In genomic region chr1:211752951-211753486, GRCh38 we compare ENCODE assay signal across 17 cellular contexts.
DNase-seq lines count a peak whose midpoint lies in the region; ATAC-seq and TF ChIP-seq lines count a peak whose summit lies in the region.
"Had no signal": no experiment of that assay in that cellular context is flagged by ENCODE, and none has a peak within 500 bp of the region (broad histone marks: within the 10 kb centered on the region; RNA-seq: fewer than 3 reads in every experiment).

No MANE protein-coding gene starts in this region.

- TF ChIP-seq CTCF in cardiac muscle cell (IDR thresholded peaks at IDR 0.05; ENCODE audit: low read depth, low read length) (no peak), right atrium auricular region (IDR thresholded peaks at IDR 0.05) (no peak), WERI-Rb-1 (IDR thresholded peaks at IDR 0.05; ENCODE audit: low read depth, low read length) (no peak), hepatocyte (IDR thresholded peaks at IDR 0.05; ENCODE audit: poor library complexity) (no peak)

- peaks cover 51% of the 10 kb centered on the region for H3K4me1 ChIP-seq in cardiac muscle cell (ENCODE audit: low read depth)
- peaks cover 0 to 5% of the 10 kb centered on the region in 2 donors for H3K4me1 ChIP-seq in right atrium auricular region
- H3K4me1 ChIP-seq in hepatocyte (ENCODE audit: insufficient read depth) = peaks cover 30% of the 10 kb centered on the region
- H3K4me1 ChIP-seq in SJCRH30 = peaks cover 4% of the 10 kb centered on the region; the same call in 1 of the 2 replicates
- H3K4me1 ChIP-seq: BLaER1, upper lobe of right lung had no signal

- H3K27me3 ChIP-seq in cardiac muscle cell (no peaks in the 10 kb centered on the region), right atrium auricular region (no peaks in the 10 kb centered on the region), WERI-Rb-1 (ENCODE audit: insufficient read depth, low read depth, severe bottlenecking) (no peaks in the 10 kb centered on the region), hepatocyte (no peaks in the 10 kb centered on the region), SJCRH30 (no peaks in the 10 kb centered on the region)
- H3K27me3 ChIP-seq: BLaER1, upper lobe of right lung had no signal

- peak in 1 of 2 donors; percentile 9 for DNase-seq in cardiac muscle cell (ENCODE audit: low read depth in 1 of 2, low spot score in 1 of 2)
- no peak for DNase-seq in right atrium auricular region (ENCODE audit: low spot score)
- DNase-seq in WERI-Rb-1 = no peak
- no peak for DNase-seq in hepatocyte (ENCODE audit: low spot score)
- no peak for DNase-seq in NCI-H526 treated with DMSO at 0.1 percent for 48 hours (lab: John Stamatoyannopoulos, UW)
- DNase-seq in SJCRH30 = no peak
- DNase-seq: activated CD4-positive, alpha-beta T cell treated with anti-CD3 and anti-CD28 coated beads, Interleukin-2, amount 10 ng/mL, durations not matched to agents 7 days and 5 days; activated CD8-positive, alpha-beta memory T cell treated with anti-CD3 and anti-CD28 coated beads, Interleukin-2, amount 50 U/mL, for 4 hours; activated effector memory CD4-positive, alpha-beta T cell treated with anti-CD3 and anti-CD28 coated beads, Interleukin-2, amount 50 U/mL, for 16 hours; NCI-H1694 treated with DMSO at 0.1 percent for 48 hours; NCI-H345; upper lobe of right lung had no signal

- no peak overlapping the region for H2AFZ ChIP-seq in hepatocyte

- H3K9me3 ChIP-seq in cardiac muscle cell (ENCODE audit: low read depth) (no peaks in the 10 kb centered on the region), right atrium auricular region (peaks cover 0 to 2% of the 10 kb centered on the region in 2 donors), WERI-Rb-1 (ENCODE audit: severe bottlenecking) (peaks cover 4% of the 10 kb centered on the region), hepatocyte (ENCODE audit: low read depth) (no peaks in the 10 kb centered on the region), SJCRH30 (replicated peaks) (no peaks in the 10 kb centered on the region)
- H3K9me3 ChIP-seq: upper lobe of right lung had no signal

- 17% methylated on average over 2 of the region's 2 CpGs for WGBS in hepatocyte (ENCODE audit: low lambda C conversion rate, missing lambda C conversion rate)

- peak overlapping the region; percentile 73 for H3K27ac ChIP-seq in cardiac muscle cell
- H3K27ac ChIP-seq in right atrium auricular region = no peak overlapping the region
- peak overlapping the region; percentile 51 for H3K27ac ChIP-seq in WERI-Rb-1
- peak overlapping the region; percentile 53 for H3K27ac ChIP-seq in hepatocyte
- H3K27ac ChIP-seq in SJCRH30 = no peak overlapping the region
- H3K27ac ChIP-seq: BLaER1, RWPE1, upper lobe of right lung had no signal

- ATAC-seq in HG03565 (IDR thresholded peaks at IDR 0.05; ENCODE audit: unreplicated experiment) = no peak
- no peak for ATAC-seq in HG03457 (IDR thresholded peaks at IDR 0.05; ENCODE audit: unreplicated experiment)
- ATAC-seq: left lobe of liver, upper lobe of right lung had no signal

- H3K4me3 ChIP-seq in cardiac muscle cell (peak overlapping the region; percentile 6), right atrium auricular region (no peak overlapping the region), WERI-Rb-1 (ENCODE audit: low read depth, low read length) (no peak overlapping the region), hepatocyte (no peak overlapping the region), SJCRH30 (no peak overlapping the region)
- H3K4me3 ChIP-seq: BLaER1, upper lobe of right lung had no signal

- H3K36me3 ChIP-seq in cardiac muscle cell (no peaks in the 10 kb centered on the region), right atrium auricular region (peaks cover 28% of the 10 kb centered on the region), WERI-Rb-1 (peaks cover 26% of the 10 kb centered on the region), hepatocyte (replicated peaks; ENCODE audit: insufficient read depth, low read depth) (no peaks in the 10 kb centered on the region), SJCRH30 (peaks cover 19% of the 10 kb centered on the region)

- no peaks in the 10 kb centered on the region for H3K79me2 ChIP-seq in hepatocyte

- H3K4me2 ChIP-seq in hepatocyte = no peak overlapping the region
- H3K4me2 ChIP-seq: BLaER1 had no signal

- no peaks in the 10 kb centered on the region for H3K9me2 ChIP-seq in hepatocyte (replicated peaks; ENCODE audit: insufficient read depth)

- H4K20me1 ChIP-seq in hepatocyte (ENCODE audit: insufficient read depth, poor library complexity, severe bottlenecking) = no peaks in the 10 kb centered on the region
- H4K20me1 ChIP-seq: BLaER1 had no signal

Comparison
In these comparisons a context has a peak if more than half of its experiments do, and no peak if none do; other contexts are left out.
1. H3K27ac ChIP-seq: peak in cardiac muscle cell (single experiment), WERI-Rb-1 (single experiment) and hepatocyte (single experiment); none in right atrium auricular region (0 of 2) and SJCRH30 (single experiment).